ENCODE assay signal across 11 cellular contexts in the genomic region with DNA sequence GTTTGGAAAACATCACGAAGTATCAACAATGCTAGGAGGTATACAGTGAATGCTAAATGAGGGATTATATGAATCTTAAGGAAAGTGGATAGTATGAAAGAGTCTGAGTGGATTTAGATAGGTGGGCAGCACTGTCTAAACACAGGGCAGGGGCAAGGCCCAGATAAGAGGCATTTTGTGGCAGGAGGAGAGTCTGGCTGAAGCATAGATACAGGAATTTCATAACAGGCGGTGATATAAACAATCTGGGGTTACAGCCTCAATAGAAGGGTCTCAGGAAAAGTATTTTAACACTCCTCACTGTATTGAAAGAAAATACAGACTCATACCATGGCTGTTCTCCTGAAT.
DNase-seq lines count a peak whose midpoint lies in the region; ATAC-seq and TF ChIP-seq lines count a peak whose summit lies in the region.
"Had no signal": no experiment of that assay in that cellular context is flagged by ENCODE, and none has a peak within 500 bp of the region (broad histone marks: within the 10 kb centered on the region; RNA-seq: fewer than 3 reads in every experiment).

No MANE protein-coding gene starts in this region.

- H3K4me1 ChIP-seq in mesenchymal stem cell (ENCODE audit: control insufficient read depth, insufficient read depth, low read depth, low read length) (peaks cover 7% of the 10 kb centered on the region), subcutaneous abdominal adipose tissue (ENCODE audit: control insufficient read depth in 5 of 5, insufficient read depth in 5 of 5, low read length in 5 of 5) (peaks cover 4 to 35% (median 27%) of the 10 kb centered on the region in 5 donors)

- no peak overlapping the region for H3K4me3 Mint-ChIP-seq in stimulated activated memory B cell treated with anti-CD40 and anti-IgM and Interleukin-4, amounts not matched to agents 10 μg/mL and 1 μg/mL and 100 μg/mL, for 72 hours
- H3K4me3 Mint-ChIP-seq: T-helper 1 cell treated with Interleukin-12 subunit alpha and Interleukin-12 subunit beta and Interleukin-4 antibody, amounts not matched to agents 30 μg/mL and 1 μg/mL, for 36 hours had no signal

- peaks cover 14% of the 10 kb centered on the region for H3K9me3 Mint-ChIP-seq in stimulated activated memory B cell treated with anti-CD40 and anti-IgM and Interleukin-4, amounts not matched to agents 10 μg/mL and 1 μg/mL and 100 μg/mL, for 72 hours

- POLR2A ChIA-PET in RWPE1 (lab: Yijun Ruan, JAX; ENCODE audit: low non-redundant PET), result no interaction called here

- TF ChIP-seq CTCF in RWPE1 (conservative IDR thresholded peaks at IDR 0.05; ENCODE audit: low read depth) (no peak), dorsolateral prefrontal cortex (IDR thresholded peaks at IDR 0.05 in 54 of 56, conservative IDR thresholded peaks at IDR 0.05 in 2 of 56; ENCODE audit: low read depth in 1 of 56, partially characterized antibody in 56 of 56) (no peak), GM10266 (IDR thresholded peaks at IDR 0.05; ENCODE audit: control insufficient read depth, insufficient read depth, low read depth, missing control alignments) (no peak)

- no peak overlapping the region for H3K23ac ChIP-seq in mesenchymal stem cell (ENCODE audit: low read length in 2 of 2)

- peaks cover 53% of the 10 kb centered on the region for H3K36me3 Mint-ChIP-seq in stimulated activated memory B cell treated with anti-CD40 and anti-IgM and Interleukin-4, amounts not matched to agents 10 μg/mL and 1 μg/mL and 100 μg/mL, for 72 hours

- peaks cover 10% of the 10 kb centered on the region for H3K4me1 Mint-ChIP-seq in stimulated activated memory B cell treated with anti-CD40 and anti-IgM and Interleukin-4, amounts not matched to agents 10 μg/mL and 1 μg/mL and 100 μg/mL, for 72 hours

- ATAC-seq in stimulated activated memory B cell treated with anti-CD40 and anti-IgM and Interleukin-4, amounts not matched to agents 10 μg/mL and 1 μg/mL and 100 μg/mL, for 72 hours, result no peak

- intact Hi-C loops in dorsolateral prefrontal cortex (cut with DNase I), result loop anchor here (5.0 to 10.0 kb wide), 3 partner anchors 94 to 167 kb away; a partner anchor contains a TSS
- intact Hi-C loops in posterior cingulate gyrus (cut with DNase I), result no loop called here

- H3K27me3 ChIP-seq in dorsolateral prefrontal cortex (no peaks in the 10 kb centered on the region), mesenchymal stem cell (ENCODE audit: control insufficient read depth in 1 of 2, insufficient read depth in 1 of 2, low read length in 2 of 2) (no peaks in the 10 kb centered on the region), subcutaneous abdominal adipose tissue (ENCODE audit: control insufficient read depth in 5 of 5, insufficient read depth in 4 of 5, low read length in 5 of 5) (no peaks in the 10 kb centered on the region)

- H3K4ac ChIP-seq in mesenchymal stem cell (ENCODE audit: low read depth in 1 of 2, low read length in 2 of 2), result no peak overlapping the region

- no peak overlapping the region for H3K27ac Mint-ChIP-seq in stimulated activated memory B cell treated with anti-CD40 and anti-IgM and Interleukin-4, amounts not matched to agents 10 μg/mL and 1 μg/mL and 100 μg/mL, for 72 hours
- H3K27ac Mint-ChIP-seq: activated T-helper 2 cell treated with anti-CD3 and anti-CD28 coated beads, Interferon-gamma antibody, Interleukin-2, Interleukin-4, amounts not matched to agents 10 μg/mL and 5 μg/mL and 100 μg/mL, durations not matched to agents 14 hours and 24 hours and 36 hours; T-helper 1 cell treated with Interleukin-12 subunit alpha and Interleukin-12 subunit beta and Interleukin-4 antibody, amounts not matched to agents 30 μg/mL and 1 μg/mL, for 36 hours had no signal

- H3K4me2 ChIP-seq in mesenchymal stem cell (ENCODE audit: low read length, poor library complexity, severe bottlenecking), result peak overlapping the region; percentile 43

- H3K27me3 Mint-ChIP-seq in stimulated activated memory B cell treated with anti-CD40 and anti-IgM and Interleukin-4, amounts not matched to agents 10 μg/mL and 1 μg/mL and 100 μg/mL, for 72 hours, result no peaks in the 10 kb centered on the region

- no peaks in the 10 kb centered on the region for H3K9me3 ChIP-seq in mesenchymal stem cell (ENCODE audit: control insufficient read depth, low read length)
- no peaks in the 10 kb centered on the region for H3K9me3 ChIP-seq in subcutaneous abdominal adipose tissue (ENCODE audit: control insufficient read depth in 5 of 5, low read length in 5 of 5)

- no peak overlapping the region for H2BK12ac ChIP-seq in mesenchymal stem cell (ENCODE audit: low read length in 2 of 2)

- no peak overlapping the region for H3K14ac ChIP-seq in mesenchymal stem cell (ENCODE audit: low read length in 2 of 2)

- H3K18ac ChIP-seq in mesenchymal stem cell (ENCODE audit: low read depth in 1 of 2, low read length in 2 of 2), result peak overlapping the region in 1 of 2 experiments; percentile 52

- H2AK5ac ChIP-seq in mesenchymal stem cell (ENCODE audit: low read length, severe bottlenecking), result peak overlapping the region; percentile 84

- H2BK120ac ChIP-seq in mesenchymal stem cell (ENCODE audit: low read depth, low read length), result no peak overlapping the region

- no peak overlapping the region for H2BK15ac ChIP-seq in mesenchymal stem cell (ENCODE audit: low read depth, poor library complexity, severe bottlenecking)

- H4K8ac ChIP-seq in mesenchymal stem cell (ENCODE audit: low read length), result no peak overlapping the region

- peak overlapping the region in 2 of 59 donors; percentile 1 to 19 for H3K4me3 ChIP-seq in dorsolateral prefrontal cortex
- H3K4me3 ChIP-seq in mesenchymal stem cell (ENCODE audit: insufficient read depth in 1 of 2, low read depth in 1 of 2, low read length in 2 of 2), result peak overlapping the region in 1 of 2 experiments; percentile 4
- no peak overlapping the region for H3K4me3 ChIP-seq in subcutaneous abdominal adipose tissue (ENCODE audit: low read depth in 1 of 5, low read length in 5 of 5)

- WGBS in mesenchymal stem cell, result 98% methylated on average over 1 of the region's 2 CpGs

- no peak overlapping the region for H2AFZ ChIP-seq in mesenchymal stem cell (ENCODE audit: low read depth, low read length)

- H4K91ac ChIP-seq in mesenchymal stem cell (ENCODE audit: low read length), result no peak overlapping the region

- H3K9ac ChIP-seq in mesenchymal stem cell (ENCODE audit: low read length) (peak overlapping the region; percentile 65), subcutaneous abdominal adipose tissue (ENCODE audit: low read length in 5 of 5) (peak overlapping the region; percentile 49 to 74 (median 57))

- no peak overlapping the region for H2BK5ac ChIP-seq in mesenchymal stem cell (ENCODE audit: low read depth, low read length, poor library complexity, severe bottlenecking)

- DNase-seq in RWPE1 (ENCODE audit: low spot score) (no peak), dorsolateral prefrontal cortex (no peak), mesenchymal stem cell (no peak), GM10266 (ENCODE audit: extremely low spot score) (no peak), posterior cingulate gyrus (no peak)
- no peak for DNase-seq in effector CD4-positive, alpha-beta T cell
- DNase-seq: DMS153 had no signal

- H3K36me3 ChIP-seq in mesenchymal stem cell (ENCODE audit: control insufficient read depth in 1 of 2, insufficient read depth in 2 of 2, low read depth in 1 of 2, low read length in 2 of 2) (peaks cover 6 to 24% of the 10 kb centered on the region in 2 experiments), subcutaneous abdominal adipose tissue (ENCODE audit: control insufficient read depth in 5 of 5, insufficient read depth in 5 of 5, low read length in 5 of 5) (peaks cover 12 to 25% (median 17%) of the 10 kb centered on the region in 5 donors)

- H3K27ac ChIP-seq in RWPE1 (peak overlapping the region; percentile 82), dorsolateral prefrontal cortex (peak overlapping the region; percentile 56 to 95 (median 87)), mesenchymal stem cell (ENCODE audit: low read length, poor library complexity, severe bottlenecking) (peak overlapping the region; percentile 97), subcutaneous abdominal adipose tissue (ENCODE audit: low read depth, low read length) (peak overlapping the region; percentile 99)

- peaks cover 5% of the 10 kb centered on the region for H3K79me1 ChIP-seq in mesenchymal stem cell (replicated peaks; ENCODE audit: low read length, poor library complexity, severe bottlenecking)

- CTCF ChIA-PET in RWPE1 (lab: Yijun Ruan, JAX), result interaction anchor here (0.6 kb wide), 1 partner anchor 79 kb away, joined by 3 read pairs; no protein-coding TSS in a partner anchor
